34 cellular contexts compared by ENCODE assay signal in genomic region chrX:94121799-94122198, GRCh38.
"Had no signal": no experiment of that assay in that cellular context is flagged by ENCODE, and none has a peak within 500 bp of the region (broad histone marks: within the 10 kb centered on the region; RNA-seq: fewer than 3 reads in every experiment).

No MANE protein-coding gene starts in this region.

- DNase-seq: Karpas-422, Kasumi-1, MG63, MM.1S, MV-4-11, NCI-H1048, NCI-H1092, NCI-H1092 treated with DMSO at 0.1 percent for 48 hours, NCI-H1105, NCI-H1105 treated with DMSO at 0.1 percent for 48 hours, NCI-H1417, NCI-H1417 treated with DMSO at 0.1 percent for 48 hours, NCI-H1436, NCI-H1436 treated with DMSO at 0.1 percent for 48 hours, NCI-H1694, NCI-H1694 treated with DMSO at 0.1 percent for 48 hours, NCI-H187, NCI-H187 treated with DMSO at 0.1 percent for 48 hours, NCI-H1930, NCI-H2029, NCI-H2029 treated with DMSO at 0.1 percent for 48 hours, NCI-H2081, NCI-H2081 treated with DMSO at 0.1 percent for 48 hours, NCI-H2107, NCI-H2171, NCI-H2171 treated with DMSO at 0.1 percent for 48 hours, NCI-H2227 treated with DMSO at 0.1 percent for 48 hours, NCI-H226, NCI-H345, NCI-H446, NCI-H446 treated with DMSO at 0.1 percent for 48 hours, NCI-H510A, NCI-H510A treated with DMSO at 0.1 percent for 48 hours had no signal

- H3K4me3 ChIP-seq: MG63 had no signal

- H3K4me2 ChIP-seq: KMS-11 had no signal

- H3K9ac ChIP-seq: KMS-11 had no signal

- H3K27ac ChIP-seq: KMS-11 had no signal

- H3K36me3 ChIP-seq: MG63 had no signal

- H3K27me3 ChIP-seq: MG63 had no signal

- H3K9me3 ChIP-seq: MG63 had no signal
